17 cellular contexts compared by ENCODE assay signal in genomic region chr18:69574401-69574800, GRCh38.
DNase-seq lines count a peak whose midpoint lies in the region; ATAC-seq and TF ChIP-seq lines count a peak whose summit lies in the region.
"Had no signal": no experiment of that assay in that cellular context is flagged by ENCODE, and none has a peak within 500 bp of the region (broad histone marks: within the 10 kb centered on the region; RNA-seq: fewer than 3 reads in every experiment).

No MANE protein-coding gene starts in this region.

- ATAC-seq in stimulated activated memory B cell treated with anti-CD40 and anti-IgM and Interleukin-4, amounts not matched to agents 10 μg/mL and 1 μg/mL and 100 μg/mL, for 72 hours, result no peak
- ATAC-seq: GM23338 had no signal

- H3K36me3 ChIP-seq in esophagus muscularis mucosa, result no peaks in the 10 kb centered on the region

- no peak for TF ChIP-seq EP300 in esophagus muscularis mucosa (IDR thresholded peaks at IDR 0.05)

- no peak overlapping the region for H3K4me3 Mint-ChIP-seq in stimulated activated memory B cell treated with anti-CD40 and anti-IgM and Interleukin-4, amounts not matched to agents 10 μg/mL and 1 μg/mL and 100 μg/mL, for 72 hours
- H3K4me3 Mint-ChIP-seq: CD14-positive monocyte; CD8-positive, alpha-beta memory T cell; GM23338 had no signal

- no peaks in the 10 kb centered on the region for H3K36me3 Mint-ChIP-seq in stimulated activated memory B cell treated with anti-CD40 and anti-IgM and Interleukin-4, amounts not matched to agents 10 μg/mL and 1 μg/mL and 100 μg/mL, for 72 hours
- H3K36me3 Mint-ChIP-seq: CD14-positive monocyte; CD8-positive, alpha-beta memory T cell had no signal

- no peaks in the 10 kb centered on the region for H3K4me1 ChIP-seq in esophagus muscularis mucosa
- H3K4me1 ChIP-seq: Caco-2 had no signal

- H3K9me3 Mint-ChIP-seq in stimulated activated memory B cell treated with anti-CD40 and anti-IgM and Interleukin-4, amounts not matched to agents 10 μg/mL and 1 μg/mL and 100 μg/mL, for 72 hours, result peaks cover 3% of the 10 kb centered on the region
- H3K9me3 Mint-ChIP-seq: GM23338 had no signal

- 80% methylated on average over 2 of the region's 2 CpGs for WGBS in esophagus muscularis mucosa

- H3K9me3 ChIP-seq in esophagus muscularis mucosa, result no peaks in the 10 kb centered on the region
- H3K9me3 ChIP-seq: Caco-2 had no signal

- no peaks in the 10 kb centered on the region for H3K27me3 ChIP-seq in esophagus muscularis mucosa

- TF ChIP-seq POLR2A in esophagus muscularis mucosa (IDR thresholded peaks at IDR 0.05; ENCODE audit: low read depth), result no peak

- no peaks in the 10 kb centered on the region for H3K27me3 Mint-ChIP-seq in stimulated activated memory B cell treated with anti-CD40 and anti-IgM and Interleukin-4, amounts not matched to agents 10 μg/mL and 1 μg/mL and 100 μg/mL, for 72 hours
- H3K27me3 Mint-ChIP-seq: CD8-positive, alpha-beta memory T cell had no signal

- no peak overlapping the region for H3K27ac ChIP-seq in esophagus muscularis mucosa (replicated peaks in 1 of 4)
- H3K27ac ChIP-seq: HL-60 had no signal

- H3K4me3 ChIP-seq in esophagus muscularis mucosa, result no peak overlapping the region
- H3K4me3 ChIP-seq: GM23338 had no signal

- no peak for TF ChIP-seq CTCF in esophagus muscularis mucosa (IDR thresholded peaks at IDR 0.05)

- intact Hi-C loops in esophagus muscularis mucosa (cut with DNase I), result no loop called here

- no peaks in the 10 kb centered on the region for H3K4me1 Mint-ChIP-seq in stimulated activated memory B cell treated with anti-CD40 and anti-IgM and Interleukin-4, amounts not matched to agents 10 μg/mL and 1 μg/mL and 100 μg/mL, for 72 hours
- H3K4me1 Mint-ChIP-seq: CD14-positive monocyte, GM23338 had no signal

- H3K27ac Mint-ChIP-seq in stimulated activated memory B cell treated with anti-CD40 and anti-IgM and Interleukin-4, amounts not matched to agents 10 μg/mL and 1 μg/mL and 100 μg/mL, for 72 hours, result no peak overlapping the region
- H3K27ac Mint-ChIP-seq: CD14-positive monocyte; CD8-positive, alpha-beta memory T cell; GM23338 had no signal

- peak; percentile 9 for DNase-seq in AG20443 (ENCODE audit: low spot score)
- DNase-seq in OCI-M1 (lab: John Stamatoyannopoulos, UW), result peak; percentile 30
- DNase-seq in dedifferentiated amniotic fluid mesenchymal stem cell (ENCODE audit: extremely low spot score), result peak; percentile 19
- no peak for DNase-seq in esophagus muscularis mucosa (ENCODE audit: extremely low spot score)
- DNase-seq in NCI-H1105 (lab: John Stamatoyannopoulos, UW), result no peak
- DNase-seq in amygdala (lab: John Stamatoyannopoulos, UW), result no peak
- DNase-seq: ACHN; Caco-2; CD8-positive, alpha-beta memory T cell; DND-41; GDM1; H7; KBM-7 had no signal

Comparison
In these comparisons a context has a peak if more than half of its experiments do, and no peak if none do; other contexts are left out.
1. DNase-seq: peak in AG20443 (single experiment), OCI-M1 (single experiment) and dedifferentiated amniotic fluid mesenchymal stem cell (single experiment); none in esophagus muscularis mucosa (single experiment), NCI-H1105 (single experiment) and amygdala (0 of 56).